31 cellular contexts compared by ENCODE assay signal in the genomic region with DNA sequence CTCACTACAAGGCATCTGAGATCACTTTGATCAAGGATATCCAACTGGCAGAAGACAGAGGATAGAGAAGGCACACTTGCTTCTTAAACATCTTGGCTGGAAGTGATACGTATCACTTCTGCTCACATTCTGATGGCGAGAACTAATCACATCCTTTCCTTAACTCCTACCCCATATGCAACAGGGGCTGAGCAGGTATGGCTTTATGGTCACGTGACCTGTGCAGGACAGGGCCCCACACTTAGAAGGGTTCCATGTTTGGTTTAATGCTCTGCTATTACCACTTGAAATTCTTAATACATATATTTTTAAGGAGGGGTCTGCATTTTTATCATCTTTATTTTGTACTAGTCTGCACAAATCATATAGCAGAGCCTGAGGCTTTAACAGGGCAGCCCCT.
"Had no signal": no experiment of that assay in that cellular context is flagged by ENCODE, and none has a peak within 500 bp of the region (broad histone marks: within the 10 kb centered on the region; RNA-seq: fewer than 3 reads in every experiment).

No MANE protein-coding gene starts in this region.

- H3K4me2 ChIP-seq: neural progenitor cell, smooth muscle cell had no signal

- H3K4me3 ChIP-seq: neural progenitor cell, ovary, psoas muscle, skin epidermis, smooth muscle cell, spleen, suprapubic skin, testis, tibial artery, transverse colon, upper lobe of right lung, uterus had no signal

- H3K36me3 Mint-ChIP-seq: neural progenitor cell; stimulated activated memory B cell treated with anti-CD40 and anti-IgM and Interleukin-4, amounts not matched to agents 10 μg/mL and 1 μg/mL and 100 μg/mL, for 72 hours; type B pancreatic cell had no signal

- ATAC-seq: natural killer cell; psoas muscle; right cardiac atrium; sciatic nerve; stimulated activated memory B cell treated with anti-CD40 and anti-IgM and Interleukin-4, amounts not matched to agents 10 μg/mL and 1 μg/mL and 100 μg/mL, for 72 hours; stimulated activated naive CD8-positive, alpha-beta T cell treated with anti-CD3 and anti-CD28 coated beads, Interleukin-15, amount 100 ng/mL, for 72 hours; stimulated activated naive CD8-positive, alpha-beta T cell treated with anti-CD3 and anti-CD28 coated beads, Interleukin-15, Interleukin-2, amounts not matched to agents 100 U/mL and 50 U/mL, for 24 hours; upper lobe of right lung had no signal

- H3K27ac ChIP-seq: neural progenitor cell, ovary, parathyroid adenoma, psoas muscle, skin epidermis, spleen, suprapubic skin, testis, tibial artery, transverse colon, upper lobe of right lung, uterus had no signal

- H2AFZ ChIP-seq: neural progenitor cell, parathyroid adenoma had no signal

- H3K4me3 Mint-ChIP-seq: natural killer cell; nephron; neural progenitor cell; stimulated activated memory B cell treated with anti-CD40 and anti-IgM and Interleukin-4, amounts not matched to agents 10 μg/mL and 1 μg/mL and 100 μg/mL, for 72 hours; stimulated activated naive CD8-positive, alpha-beta T cell treated with anti-CD3 and anti-CD28 coated beads, Interleukin-15, amount 100 ng/mL, for 72 hours; type B pancreatic cell had no signal

- H3K79me2 ChIP-seq: parathyroid adenoma had no signal

- H3K4me1 ChIP-seq: neural progenitor cell, parathyroid adenoma, psoas muscle, spleen, suprapubic skin, testis, tibial artery, transverse colon, uterus had no signal

- H3K27me3 ChIP-seq: neural progenitor cell, ovary, spleen, suprapubic skin, testis, tibial artery, transverse colon, upper lobe of right lung, uterus had no signal

- H3K4me1 Mint-ChIP-seq: natural killer cell; stimulated activated memory B cell treated with anti-CD40 and anti-IgM and Interleukin-4, amounts not matched to agents 10 μg/mL and 1 μg/mL and 100 μg/mL, for 72 hours; stimulated activated naive CD8-positive, alpha-beta T cell treated with anti-CD3 and anti-CD28 coated beads, Interleukin-15, amount 100 ng/mL, for 72 hours had no signal

- H3K9me3 Mint-ChIP-seq: type B pancreatic cell had no signal

- H3K36me3 ChIP-seq: neural progenitor cell, ovary, spleen, suprapubic skin, tibial artery, transverse colon, upper lobe of right lung, uterus had no signal

- H3K27me3 Mint-ChIP-seq: progenitor cell of endocrine pancreas; stimulated activated memory B cell treated with anti-CD40 and anti-IgM and Interleukin-4, amounts not matched to agents 10 μg/mL and 1 μg/mL and 100 μg/mL, for 72 hours; stimulated activated naive CD8-positive, alpha-beta T cell treated with anti-CD3 and anti-CD28 coated beads, Interleukin-15, amount 100 ng/mL, for 72 hours had no signal

- H3K27ac Mint-ChIP-seq: natural killer cell; nephron; neural progenitor cell; progenitor cell of endocrine pancreas; stimulated activated memory B cell treated with anti-CD40 and anti-IgM and Interleukin-4, amounts not matched to agents 10 μg/mL and 1 μg/mL and 100 μg/mL, for 72 hours; stimulated activated naive CD8-positive, alpha-beta T cell treated with anti-CD3 and anti-CD28 coated beads, Interleukin-15, amount 100 ng/mL, for 72 hours; type B pancreatic cell had no signal

- H3K9me3 ChIP-seq: testis, uterus had no signal

- H3K9ac ChIP-seq: neural progenitor cell, parathyroid adenoma had no signal

- DNase-seq: natural killer cell; occipital lobe; ovary; posterior cingulate gyrus; psoas muscle; right cardiac atrium; spleen; stimulated activated CD4-positive, alpha-beta T cell treated with anti-CD3 and anti-CD28 coated beads, Interleukin-12 subunit alpha, Interleukin-12 subunit beta, amount 100 ng/mL, for 4 hours; stimulated activated CD4-positive, alpha-beta T cell treated with anti-CD3 and anti-CD28 coated beads, Interleukin-1b, Interleukin-23, amount 100 ng/mL, for 48 hours; stimulated activated CD4-positive, alpha-beta T cell treated with anti-CD3 and anti-CD28 coated beads, Interleukin-4, amount 100 ng/mL, for 1 hour; stimulated activated CD4-positive, alpha-beta T cell treated with anti-CD3 and anti-CD28 coated beads, Interleukin-4, amount 100 ng/mL, for 4 hours; stimulated activated CD8-positive, alpha-beta memory T cell treated with anti-CD3 and anti-CD28 coated beads, Interleukin-4, amount 100 ng/mL, for 48 hours; stimulated activated naive CD4-positive, alpha-beta T cell; stimulated activated naive CD8-positive, alpha-beta T cell treated with anti-CD3 and anti-CD28 coated beads, Interleukin-15, amount 100 ng/mL, for 72 hours; stimulated activated naive CD8-positive, alpha-beta T cell treated with anti-CD3 and anti-CD28 coated beads, Interleukin-15, Interleukin-2, amounts not matched to agents 100 U/mL and 50 U/mL, for 24 hours; substantia nigra; testis; tibial artery; transverse colon; upper lobe of right lung; uterus had no signal
